13 cellular contexts compared by ENCODE assay signal in genomic region chr17:74769856-74770497, GRCh38. TPM values are rescaled to one million over a fixed set of nuclear protein-coding genes. Genes with fewer than 3 reads are reported as not detected.
A peak's percentile ranks its signal among the peaks of the same experiment; 100 is the strongest.
DNase-seq lines count a peak whose midpoint lies in the region; ATAC-seq and TF ChIP-seq lines count a peak whose summit lies in the region.
"Had no signal": no experiment of that assay in that cellular context is flagged by ENCODE, and none has a peak within 500 bp of the region (broad histone marks: within the 10 kb centered on the region; RNA-seq: fewer than 3 reads in every experiment).

No MANE protein-coding gene starts in this region.

- no peak overlapping the region for H3K4me2 ChIP-seq in H9 (ENCODE audit: insufficient read depth, insufficient read length, low read length)

- H3K18ac ChIP-seq in H9 (ENCODE audit: insufficient read length, low read depth, low read length): no peak overlapping the region

- H2BK15ac ChIP-seq in H9 (ENCODE audit: low read depth, low read length): no peak overlapping the region

- no peak overlapping the region for H4K5ac ChIP-seq in H9 (ENCODE audit: insufficient read length, low read depth, low read length)

- H2AFZ ChIP-seq in H9 (ENCODE audit: low read length): no peak overlapping the region

- H3K27ac Mint-ChIP-seq in H9 (0 out of 7 replicates have a peak overlapping the region, but pooled peaks of 2 of the 3 experiments have one; percentile 18 to 24), mesothelial cell of epicardium (peak overlapping the region; percentile 34)
- peak overlapping the region; percentile 56 for H3K27ac Mint-ChIP-seq in activated naive CD8-positive, alpha-beta T cell treated with anti-CD3 and anti-CD28 coated beads, Interleukin-2, amount 50 U/mL, for 24 hours
- H3K27ac Mint-ChIP-seq: dendritic cell treated with granulocyte-macrophage colony-stimulating factor and Interleukin-4, amounts not matched to agents 40 ng/mL and 50 ng/mL, for 4 days had no signal

- H3K27me3 ChIP-seq in H9 (ENCODE audit: insufficient read depth, low read length): no peaks in the 10 kb centered on the region

- no peak overlapping the region for H3K4ac ChIP-seq in H9 (ENCODE audit: low read depth, low read length)

- H2BK120ac ChIP-seq in H9 (ENCODE audit: low read depth, low read length, poor library complexity, severe bottlenecking): no peak overlapping the region

- H3K14ac ChIP-seq in H9 (ENCODE audit: insufficient read depth, low read length): no peak overlapping the region

- no peaks in the 10 kb centered on the region for H3K23me2 ChIP-seq in H9 (ENCODE audit: insufficient read length, low read depth, low read length, poor library complexity, severe bottlenecking)

- H3K9me3 ChIP-seq in H9 (ENCODE audit: control insufficient read depth, low read depth, low read length): no peaks in the 10 kb centered on the region
- H3K9me3 ChIP-seq: gastroesophageal sphincter had no signal

- H3K56ac ChIP-seq in H9 (ENCODE audit: insufficient read length, low read depth, low read length): no peak overlapping the region

- H2BK20ac ChIP-seq in H9 (ENCODE audit: low read depth, low read length, poor library complexity, severe bottlenecking): no peak overlapping the region

- no peak overlapping the region for H3K4me3 Mint-ChIP-seq in H9
- no peak overlapping the region for H3K4me3 Mint-ChIP-seq in activated naive CD8-positive, alpha-beta T cell treated with anti-CD3 and anti-CD28 coated beads, Interleukin-2, amount 50 U/mL, for 24 hours
- no peak overlapping the region for H3K4me3 Mint-ChIP-seq in mesothelial cell of epicardium
- H3K4me3 Mint-ChIP-seq: B cell; dendritic cell treated with granulocyte-macrophage colony-stimulating factor and Interleukin-4, amounts not matched to agents 40 ng/mL and 50 ng/mL, for 4 days had no signal

- H2BK12ac ChIP-seq in H9 (ENCODE audit: insufficient read length, low read depth, low read length): no peak overlapping the region

- no peak for DNase-seq in H9
- DNase-seq in activated naive CD8-positive, alpha-beta T cell treated with anti-CD3 and anti-CD28 coated beads, Interleukin-2, amount 50 U/mL, for 24 hours: no peak
- DNase-seq in mesothelial cell of epicardium (ENCODE audit: low spot score in 2 of 2, unreplicated experiment in 2 of 2): no peak
- no peak for DNase-seq in SW480 (ENCODE audit: low spot score)
- DNase-seq in NCI-H1092 treated with DMSO at 0.1 percent for 48 hours (lab: John Stamatoyannopoulos, UW): no peak

- H3K79me1 ChIP-seq in H9 (ENCODE audit: insufficient read depth, low read depth, low read length, poor library complexity, severe bottlenecking): no peaks in the 10 kb centered on the region

- no peaks in the 10 kb centered on the region for H4K20me1 ChIP-seq in H9 (ENCODE audit: control insufficient read depth, insufficient read depth, insufficient read length)

- no peak overlapping the region for H2BK5ac ChIP-seq in H9 (ENCODE audit: insufficient read length, low read length)

- H4K91ac ChIP-seq in H9 (ENCODE audit: insufficient read length, low read depth, low read length): no peak overlapping the region

- no peak overlapping the region for H3T11ph ChIP-seq in H9 (ENCODE audit: low read length)

- no peak for TF ChIP-seq CTCF in C4-2B (conservative IDR thresholded peaks at IDR 0.05)
- no peak for TF ChIP-seq CTCF in H9 (conservative IDR thresholded peaks at IDR 0.05)
- TF ChIP-seq CTCF in mesothelial cell of epicardium (IDR thresholded peaks at IDR 0.05; ENCODE audit: unreplicated experiment): no peak

- H3K36me3 Mint-ChIP-seq in H9 (ENCODE audit: insufficient read depth in 1 of 3, low read depth in 3 of 3) (peaks cover 33 to 66% (median 60%) of the 10 kb centered on the region in 3 experiments; a peak in 6 of 7 replicates), mesothelial cell of epicardium (peaks cover 15% of the 10 kb centered on the region)
- H3K36me3 Mint-ChIP-seq in activated naive CD8-positive, alpha-beta T cell treated with anti-CD3 and anti-CD28 coated beads, Interleukin-2, amount 50 U/mL, for 24 hours (ENCODE audit: low read depth): peaks cover 39% of the 10 kb centered on the region

- H3K4me1 ChIP-seq in H9 (ENCODE audit: insufficient read depth, low read length): no peaks in the 10 kb centered on the region

- no peak overlapping the region for H3K23ac ChIP-seq in H9 (ENCODE audit: insufficient read length, low read depth, low read length)

- H3K27me3 Mint-ChIP-seq in H9 (ENCODE audit: low read depth) (no peaks in the 10 kb centered on the region), mesothelial cell of epicardium (ENCODE audit: low read depth) (no peaks in the 10 kb centered on the region)
- H3K27me3 Mint-ChIP-seq in activated naive CD8-positive, alpha-beta T cell treated with anti-CD3 and anti-CD28 coated beads, Interleukin-2, amount 50 U/mL, for 24 hours: no peaks in the 10 kb centered on the region
- H3K27me3 Mint-ChIP-seq: B cell; dendritic cell treated with granulocyte-macrophage colony-stimulating factor and Interleukin-4, amounts not matched to agents 40 ng/mL and 50 ng/mL, for 4 days had no signal

- no peaks in the 10 kb centered on the region for H3K79me2 ChIP-seq in H9 (ENCODE audit: insufficient read depth, low read length)

- H4K8ac ChIP-seq in H9 (replicated peaks; ENCODE audit: insufficient read length, low read depth, low read length): no peak overlapping the region

- H3K4me1 Mint-ChIP-seq in H9 (peaks cover 9 to 18% of the 10 kb centered on the region in 2 experiments), mesothelial cell of epicardium (peaks cover 15% of the 10 kb centered on the region)
- peaks cover 18% of the 10 kb centered on the region for H3K4me1 Mint-ChIP-seq in activated naive CD8-positive, alpha-beta T cell treated with anti-CD3 and anti-CD28 coated beads, Interleukin-2, amount 50 U/mL, for 24 hours

- no peak overlapping the region for H3K9ac ChIP-seq in H9 (ENCODE audit: extremely low read depth, insufficient read length, low read length)

- WGBS in H9 (ENCODE audit: extremely low coverage, insufficient read length, low lambda C conversion rate): no CpG with 5 or more reads among the region's 5 CpGs

- H3K9me3 Mint-ChIP-seq in H9 (no peaks in the 10 kb centered on the region), mesothelial cell of epicardium (no peaks in the 10 kb centered on the region)
- H3K9me3 Mint-ChIP-seq in activated naive CD8-positive, alpha-beta T cell treated with anti-CD3 and anti-CD28 coated beads, Interleukin-2, amount 50 U/mL, for 24 hours: no peaks in the 10 kb centered on the region
- H3K9me3 Mint-ChIP-seq: dendritic cell treated with granulocyte-macrophage colony-stimulating factor and Interleukin-4, amounts not matched to agents 40 ng/mL and 50 ng/mL, for 4 days had no signal

- H3K27ac ChIP-seq in C4-2B: peak overlapping the region; percentile 66
- H3K27ac ChIP-seq in H9 (ENCODE audit: insufficient read length, low read depth, low read length): no peak overlapping the region
- H3K27ac ChIP-seq: gastroesophageal sphincter, HL-60 had no signal

- no peak overlapping the region for H2AK5ac ChIP-seq in H9 (ENCODE audit: insufficient read length, low read length)

- peak; percentile 1 for ATAC-seq in activated naive CD8-positive, alpha-beta T cell treated with anti-CD3 and anti-CD28 coated beads, Interleukin-2, amount 50 U/mL, for 24 hours
- ATAC-seq in GM21576 (IDR thresholded peaks at IDR 0.05; ENCODE audit: unreplicated experiment): no peak
- no peak for ATAC-seq in HG02852 (IDR thresholded peaks at IDR 0.05; ENCODE audit: unreplicated experiment)

RNA-seq across cellular contexts. Expression of gene NAT9, which starts 6.2 kb away (rescaled TPM):
- total RNA-seq in H9 (2021) (53.5 and 63.5 TPM in 2 replicates), mesothelial cell of epicardium (78.2 to 83.7 TPM (median 83.1 TPM) in 3 replicates)

RNA-seq across cellular contexts. Expression of gene NHERF1, which starts 21.5 kb away (rescaled TPM):
- total RNA-seq in H9 (2021) (74.4 and 78.7 TPM in 2 replicates), mesothelial cell of epicardium (34.4 to 36.2 TPM (median 34.8 TPM) in 3 replicates)

RNA-seq across cellular contexts. Expression of gene RAB37, which starts 32.9 kb away (rescaled TPM):
- 2.5 and 3.6 TPM in 2 replicates for total RNA-seq in H9 (2021)
- 0.16 to 0.38 TPM (median 0.24 TPM) in 3 replicates for total RNA-seq in mesothelial cell of epicardium

RNA-seq across cellular contexts. Expression of gene CD300LF, which starts 57.3 kb away (rescaled TPM):
- not detected in 2 replicates for total RNA-seq in H9 (2021)
- total RNA-seq in mesothelial cell of epicardium: not detected in 3 replicates
- total RNA-seq: G401 had no signal
